ENCODE assay signal across 1 cellular context in the genomic region with DNA sequence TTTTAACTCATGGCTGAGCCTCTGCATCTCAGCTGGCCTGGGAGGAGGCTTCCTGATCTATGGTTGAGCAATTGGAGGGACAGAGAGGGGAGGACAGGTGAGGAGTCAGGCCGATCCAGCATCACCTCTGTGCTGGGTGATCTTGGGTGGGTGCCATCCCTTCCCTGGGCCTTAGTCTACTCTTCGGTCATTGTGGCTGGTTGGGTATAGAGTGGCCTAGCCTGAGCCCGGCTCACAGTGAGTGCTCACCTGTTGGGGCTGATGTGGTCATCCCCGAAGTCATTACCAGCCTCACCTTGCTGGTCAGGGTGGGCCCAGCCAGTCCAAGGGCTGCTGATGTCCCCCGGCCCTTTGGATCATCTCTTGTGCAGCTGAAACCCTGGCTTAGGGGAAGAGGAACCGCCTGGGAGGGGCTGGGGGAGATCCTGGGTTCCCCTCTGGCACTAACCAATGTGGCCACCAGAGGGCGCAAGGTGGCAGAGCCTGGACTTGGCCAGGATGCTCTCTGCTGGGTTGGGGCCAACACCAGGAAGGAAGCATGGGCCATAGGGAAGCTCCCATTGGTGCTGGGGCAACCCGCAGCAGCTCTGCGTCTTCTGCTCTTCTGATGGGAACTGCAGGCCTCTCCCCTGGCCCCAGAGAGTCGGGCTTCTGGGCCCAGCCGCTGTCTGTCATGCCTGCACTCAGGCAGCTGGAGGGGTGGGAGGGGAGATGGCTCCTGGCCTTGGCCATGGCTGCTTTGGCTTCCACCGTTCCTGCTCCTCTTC.
TF ChIP-seq lines count a peak whose summit lies in the region.

No MANE protein-coding gene starts in this region.

TF ChIP-seq in HepG2, 621 proteins besides CTCF, POLR2A, EP300 and RAD21 (continued from another document and continues in another):
- TF ChIP-seq, protein P1, sequence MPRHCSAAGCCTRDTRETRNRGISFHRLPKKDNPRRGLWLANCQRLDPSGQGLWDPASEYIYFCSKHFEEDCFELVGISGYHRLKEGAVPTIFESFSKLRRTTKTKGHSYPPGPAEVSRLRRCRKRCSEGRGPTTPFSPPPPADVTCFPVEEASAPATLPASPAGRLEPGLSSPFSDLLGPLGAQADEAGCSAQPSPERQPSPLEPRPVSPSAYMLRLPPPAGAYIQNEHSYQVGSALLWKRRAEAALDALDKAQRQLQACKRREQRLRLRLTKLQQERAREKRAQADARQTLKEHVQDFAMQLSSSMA (CRISPR knock-in tag; IDR thresholded peaks at IDR 0.05) = 0 out of 2 replicates have a peak, but pooled peaks have one; percentile 49
- TF ChIP-seq HOXA9 (CRISPR knock-in tag; IDR thresholded peaks at IDR 0.05; ENCODE audit: borderline replicate concordance) = no peak
- no peak for TF ChIP-seq NBN (conservative IDR thresholded peaks at IDR 0.05)
- 0 out of 2 replicates have a peak, but pooled peaks have one; percentile 17 for TF ChIP-seq PITX1 (CRISPR knock-in tag; IDR thresholded peaks at IDR 0.05)
- TF ChIP-seq, protein P2, sequence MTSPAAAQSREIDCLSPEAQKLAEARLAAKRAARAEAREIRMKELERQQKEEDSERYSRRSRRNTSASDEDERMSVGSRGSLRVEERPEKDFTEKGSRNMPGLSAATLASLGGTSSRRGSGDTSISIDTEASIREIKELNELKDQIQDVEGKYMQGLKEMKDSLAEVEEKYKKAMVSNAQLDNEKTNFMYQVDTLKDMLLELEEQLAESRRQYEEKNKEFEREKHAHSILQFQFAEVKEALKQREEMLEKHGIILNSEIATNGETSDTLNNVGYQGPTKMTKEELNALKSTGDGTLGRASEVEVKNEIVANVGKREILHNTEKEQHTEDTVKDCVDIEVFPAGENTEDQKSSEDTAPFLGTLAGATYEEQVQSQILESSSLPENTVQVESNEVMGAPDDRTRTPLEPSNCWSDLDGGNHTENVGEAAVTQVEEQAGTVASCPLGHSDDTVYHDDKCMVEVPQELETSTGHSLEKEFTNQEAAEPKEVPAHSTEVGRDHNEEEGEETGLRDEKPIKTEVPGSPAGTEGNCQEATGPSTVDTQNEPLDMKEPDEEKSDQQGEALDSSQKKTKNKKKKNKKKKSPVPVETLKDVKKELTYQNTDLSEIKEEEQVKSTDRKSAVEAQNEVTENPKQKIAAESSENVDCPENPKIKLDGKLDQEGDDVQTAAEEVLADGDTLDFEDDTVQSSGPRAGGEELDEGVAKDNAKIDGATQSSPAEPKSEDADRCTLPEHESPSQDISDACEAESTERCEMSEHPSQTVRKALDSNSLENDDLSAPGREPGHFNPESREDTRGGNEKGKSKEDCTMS (CRISPR knock-in tag; conservative IDR thresholded peaks at IDR 0.05) = no peak
- TF ChIP-seq, protein P3, sequence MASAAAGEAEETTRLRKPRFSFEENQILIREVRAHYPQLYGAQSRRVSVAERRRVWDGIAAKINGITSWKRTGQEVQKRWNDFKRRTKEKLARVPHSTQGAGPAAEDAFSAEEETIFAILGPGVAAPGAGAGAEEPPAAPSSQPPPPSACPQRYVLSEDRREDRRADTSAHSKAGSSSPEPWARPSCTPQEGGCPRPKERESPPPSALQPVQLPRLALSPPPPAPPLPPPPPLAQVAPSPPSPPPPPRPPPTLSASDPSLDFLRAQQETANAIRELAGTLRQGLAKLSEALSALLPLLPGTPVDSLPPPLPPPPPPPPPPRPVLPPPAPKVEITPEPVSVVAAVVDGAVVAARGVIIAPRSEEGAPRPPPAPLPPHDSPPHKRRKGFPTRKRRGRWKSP (CRISPR knock-in tag; IDR thresholded peaks at IDR 0.05) = no peak
- no peak for TF ChIP-seq ZNF326 (CRISPR knock-in tag; IDR thresholded peaks at IDR 0.05; ENCODE audit: borderline replicate concordance)
- no peak for TF ChIP-seq RFX3 (CRISPR knock-in tag; IDR thresholded peaks at IDR 0.05)
- peak; percentile 36; the same call in 1 of the 2 replicates for TF ChIP-seq ZNF292 (CRISPR knock-in tag; IDR thresholded peaks at IDR 0.05; ENCODE audit: borderline replicate concordance, low read depth)
- no peak for TF ChIP-seq ZNF792 (CRISPR knock-in tag; IDR thresholded peaks at IDR 0.05)
- TF ChIP-seq, protein P4, sequence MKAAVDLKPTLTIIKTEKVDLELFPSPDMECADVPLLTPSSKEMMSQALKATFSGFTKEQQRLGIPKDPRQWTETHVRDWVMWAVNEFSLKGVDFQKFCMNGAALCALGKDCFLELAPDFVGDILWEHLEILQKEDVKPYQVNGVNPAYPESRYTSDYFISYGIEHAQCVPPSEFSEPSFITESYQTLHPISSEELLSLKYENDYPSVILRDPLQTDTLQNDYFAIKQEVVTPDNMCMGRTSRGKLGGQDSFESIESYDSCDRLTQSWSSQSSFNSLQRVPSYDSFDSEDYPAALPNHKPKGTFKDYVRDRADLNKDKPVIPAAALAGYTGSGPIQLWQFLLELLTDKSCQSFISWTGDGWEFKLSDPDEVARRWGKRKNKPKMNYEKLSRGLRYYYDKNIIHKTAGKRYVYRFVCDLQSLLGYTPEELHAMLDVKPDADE (CRISPR knock-in tag; IDR thresholded peaks at IDR 0.05) = no peak
- TF ChIP-seq, protein P5, sequence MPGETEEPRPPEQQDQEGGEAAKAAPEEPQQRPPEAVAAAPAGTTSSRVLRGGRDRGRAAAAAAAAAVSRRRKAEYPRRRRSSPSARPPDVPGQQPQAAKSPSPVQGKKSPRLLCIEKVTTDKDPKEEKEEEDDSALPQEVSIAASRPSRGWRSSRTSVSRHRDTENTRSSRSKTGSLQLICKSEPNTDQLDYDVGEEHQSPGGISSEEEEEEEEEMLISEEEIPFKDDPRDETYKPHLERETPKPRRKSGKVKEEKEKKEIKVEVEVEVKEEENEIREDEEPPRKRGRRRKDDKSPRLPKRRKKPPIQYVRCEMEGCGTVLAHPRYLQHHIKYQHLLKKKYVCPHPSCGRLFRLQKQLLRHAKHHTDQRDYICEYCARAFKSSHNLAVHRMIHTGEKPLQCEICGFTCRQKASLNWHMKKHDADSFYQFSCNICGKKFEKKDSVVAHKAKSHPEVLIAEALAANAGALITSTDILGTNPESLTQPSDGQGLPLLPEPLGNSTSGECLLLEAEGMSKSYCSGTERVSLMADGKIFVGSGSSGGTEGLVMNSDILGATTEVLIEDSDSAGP (CRISPR knock-in tag; IDR thresholded peaks at IDR 0.05; ENCODE audit: borderline replicate concordance) = peak; percentile 70; the same call in 1 of the 2 replicates
- TF ChIP-seq, protein P6, sequence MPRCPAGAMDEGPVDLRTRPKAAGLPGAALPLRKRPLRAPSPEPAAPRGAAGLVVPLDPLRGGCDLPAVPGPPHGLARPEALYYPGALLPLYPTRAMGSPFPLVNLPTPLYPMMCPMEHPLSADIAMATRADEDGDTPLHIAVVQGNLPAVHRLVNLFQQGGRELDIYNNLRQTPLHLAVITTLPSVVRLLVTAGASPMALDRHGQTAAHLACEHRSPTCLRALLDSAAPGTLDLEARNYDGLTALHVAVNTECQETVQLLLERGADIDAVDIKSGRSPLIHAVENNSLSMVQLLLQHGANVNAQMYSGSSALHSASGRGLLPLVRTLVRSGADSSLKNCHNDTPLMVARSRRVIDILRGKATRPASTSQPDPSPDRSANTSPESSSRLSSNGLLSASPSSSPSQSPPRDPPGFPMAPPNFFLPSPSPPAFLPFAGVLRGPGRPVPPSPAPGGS (CRISPR knock-in tag; IDR thresholded peaks at IDR 0.05) = no peak
- no peak for TF ChIP-seq KDM5A (IDR thresholded peaks at IDR 0.05; ENCODE audit: borderline replicate concordance, low read length)
- TF ChIP-seq SMC3 (IDR thresholded peaks at IDR 0.05; ENCODE audit: low read length) = peak; percentile 52
- TF ChIP-seq ZNF543 (CRISPR knock-in tag; IDR thresholded peaks at IDR 0.05) = no peak
- TF ChIP-seq, protein P7, sequence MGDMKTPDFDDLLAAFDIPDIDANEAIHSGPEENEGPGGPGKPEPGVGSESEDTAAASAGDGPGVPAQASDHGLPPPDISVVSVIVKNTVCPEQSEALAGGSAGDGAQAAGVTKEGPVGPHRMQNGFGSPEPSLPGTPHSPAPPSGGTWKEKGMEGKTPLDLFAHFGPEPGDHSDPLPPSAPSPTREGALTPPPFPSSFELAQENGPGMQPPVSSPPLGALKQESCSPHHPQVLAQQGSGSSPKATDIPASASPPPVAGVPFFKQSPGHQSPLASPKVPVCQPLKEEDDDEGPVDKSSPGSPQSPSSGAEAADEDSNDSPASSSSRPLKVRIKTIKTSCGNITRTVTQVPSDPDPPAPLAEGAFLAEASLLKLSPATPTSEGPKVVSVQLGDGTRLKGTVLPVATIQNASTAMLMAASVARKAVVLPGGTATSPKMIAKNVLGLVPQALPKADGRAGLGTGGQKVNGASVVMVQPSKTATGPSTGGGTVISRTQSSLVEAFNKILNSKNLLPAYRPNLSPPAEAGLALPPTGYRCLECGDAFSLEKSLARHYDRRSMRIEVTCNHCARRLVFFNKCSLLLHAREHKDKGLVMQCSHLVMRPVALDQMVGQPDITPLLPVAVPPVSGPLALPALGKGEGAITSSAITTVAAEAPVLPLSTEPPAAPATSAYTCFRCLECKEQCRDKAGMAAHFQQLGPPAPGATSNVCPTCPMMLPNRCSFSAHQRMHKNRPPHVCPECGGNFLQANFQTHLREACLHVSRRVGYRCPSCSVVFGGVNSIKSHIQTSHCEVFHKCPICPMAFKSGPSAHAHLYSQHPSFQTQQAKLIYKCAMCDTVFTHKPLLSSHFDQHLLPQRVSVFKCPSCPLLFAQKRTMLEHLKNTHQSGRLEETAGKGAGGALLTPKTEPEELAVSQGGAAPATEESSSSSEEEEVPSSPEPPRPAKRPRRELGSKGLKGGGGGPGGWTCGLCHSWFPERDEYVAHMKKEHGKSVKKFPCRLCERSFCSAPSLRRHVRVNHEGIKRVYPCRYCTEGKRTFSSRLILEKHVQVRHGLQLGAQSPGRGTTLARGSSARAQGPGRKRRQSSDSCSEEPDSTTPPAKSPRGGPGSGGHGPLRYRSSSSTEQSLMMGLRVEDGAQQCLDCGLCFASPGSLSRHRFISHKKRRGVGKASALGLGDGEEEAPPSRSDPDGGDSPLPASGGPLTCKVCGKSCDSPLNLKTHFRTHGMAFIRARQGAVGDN (CRISPR knock-in tag; IDR thresholded peaks at IDR 0.05) = peak; percentile 77
- no peak for TF ChIP-seq RBAK (CRISPR knock-in tag; IDR thresholded peaks at IDR 0.05)
- peak; percentile 68; the same call in 1 of the 2 replicates for TF ChIP-seq ZNF124 (CRISPR knock-in tag; IDR thresholded peaks at IDR 0.05)
- peak; percentile 15; the same call in 1 of the 2 replicates for TF ChIP-seq HDAC2 (CRISPR knock-in tag; IDR thresholded peaks at IDR 0.05)
- peak; percentile 43; the same call in 1 of the 2 replicates for TF ChIP-seq HIVEP1 (CRISPR knock-in tag; IDR thresholded peaks at IDR 0.05)
- TF ChIP-seq KMT2A (CRISPR knock-in tag; IDR thresholded peaks at IDR 0.05) = no peak
- no peak for TF ChIP-seq ZNF550 (CRISPR knock-in tag; IDR thresholded peaks at IDR 0.05; ENCODE audit: borderline replicate concordance)
- no peak for TF ChIP-seq ZFP36 (IDR thresholded peaks at IDR 0.05; ENCODE audit: borderline replicate concordance, low read depth, low read length, partially characterized antibody)
- TF ChIP-seq TCF7 (IDR thresholded peaks at IDR 0.05; ENCODE audit: low read depth) = no peak
- no peak for TF ChIP-seq KLF16 (CRISPR knock-in tag; IDR thresholded peaks at IDR 0.05)
- no peak for TF ChIP-seq GTF3A (CRISPR knock-in tag; conservative IDR thresholded peaks at IDR 0.05)
- TF ChIP-seq RNF2 (conservative IDR thresholded peaks at IDR 0.05; ENCODE audit: low read depth) = no peak
- TF ChIP-seq MAF1 (CRISPR knock-in tag; IDR thresholded peaks at IDR 0.05; ENCODE audit: borderline replicate concordance) = no peak
- 0 out of 2 replicates have a peak, but pooled peaks have one; percentile 23 for TF ChIP-seq ZFP36L1 (CRISPR knock-in tag; IDR thresholded peaks at IDR 0.05)
- peak; percentile 81; the same call in 1 of the 2 replicates for TF ChIP-seq ZNF782 (CRISPR knock-in tag; IDR thresholded peaks at IDR 0.05; ENCODE audit: borderline replicate concordance)
- TF ChIP-seq TBX3 (IDR thresholded peaks at IDR 0.05; ENCODE audit: borderline replicate concordance) = no peak
- TF ChIP-seq, protein P8, sequence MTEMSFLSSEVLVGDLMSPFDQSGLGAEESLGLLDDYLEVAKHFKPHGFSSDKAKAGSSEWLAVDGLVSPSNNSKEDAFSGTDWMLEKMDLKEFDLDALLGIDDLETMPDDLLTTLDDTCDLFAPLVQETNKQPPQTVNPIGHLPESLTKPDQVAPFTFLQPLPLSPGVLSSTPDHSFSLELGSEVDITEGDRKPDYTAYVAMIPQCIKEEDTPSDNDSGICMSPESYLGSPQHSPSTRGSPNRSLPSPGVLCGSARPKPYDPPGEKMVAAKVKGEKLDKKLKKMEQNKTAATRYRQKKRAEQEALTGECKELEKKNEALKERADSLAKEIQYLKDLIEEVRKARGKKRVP (CRISPR knock-in tag; IDR thresholded peaks at IDR 0.05) = no peak
- 0 out of 2 replicates have a peak, but pooled peaks have one; percentile 39 for TF ChIP-seq ZFP62 (CRISPR knock-in tag; IDR thresholded peaks at IDR 0.05)
- TF ChIP-seq, protein P9, sequence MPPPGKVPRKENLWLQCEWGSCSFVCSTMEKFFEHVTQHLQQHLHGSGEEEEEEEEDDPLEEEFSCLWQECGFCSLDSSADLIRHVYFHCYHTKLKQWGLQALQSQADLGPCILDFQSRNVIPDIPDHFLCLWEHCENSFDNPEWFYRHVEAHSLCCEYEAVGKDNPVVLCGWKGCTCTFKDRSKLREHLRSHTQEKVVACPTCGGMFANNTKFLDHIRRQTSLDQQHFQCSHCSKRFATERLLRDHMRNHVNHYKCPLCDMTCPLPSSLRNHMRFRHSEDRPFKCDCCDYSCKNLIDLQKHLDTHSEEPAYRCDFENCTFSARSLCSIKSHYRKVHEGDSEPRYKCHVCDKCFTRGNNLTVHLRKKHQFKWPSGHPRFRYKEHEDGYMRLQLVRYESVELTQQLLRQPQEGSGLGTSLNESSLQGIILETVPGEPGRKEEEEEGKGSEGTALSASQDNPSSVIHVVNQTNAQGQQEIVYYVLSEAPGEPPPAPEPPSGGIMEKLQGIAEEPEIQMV (CRISPR knock-in tag; IDR thresholded peaks at IDR 0.05; ENCODE audit: low read depth) = peak; percentile 81; the same call in 1 of the 2 replicates
- TF ChIP-seq ZBTB7B (CRISPR knock-in tag; IDR thresholded peaks at IDR 0.05) = no peak
- peak; percentile 18; the same call in 1 of the 2 replicates for TF ChIP-seq BORCS8-MEF2B (CRISPR knock-in tag; IDR thresholded peaks at IDR 0.05)
- no peak for TF ChIP-seq ZNF30 (CRISPR knock-in tag; IDR thresholded peaks at IDR 0.05)
- 0 out of 2 replicates have a peak, but pooled peaks have one; percentile 62 for TF ChIP-seq EEA1 (CRISPR knock-in tag; IDR thresholded peaks at IDR 0.05; ENCODE audit: borderline replicate concordance)
- TF ChIP-seq RXRB (CRISPR knock-in tag; IDR thresholded peaks at IDR 0.05; ENCODE audit: borderline replicate concordance) = peak; percentile 37; the same call in 1 of the 2 replicates
- no peak for TF ChIP-seq ZNF777 (CRISPR knock-in tag; IDR thresholded peaks at IDR 0.05)
- no peak for TF ChIP-seq ZNF589 (CRISPR knock-in tag; conservative IDR thresholded peaks at IDR 0.05)
- no peak for TF ChIP-seq FOXO1 (CRISPR knock-in tag; IDR thresholded peaks at IDR 0.05)
- no peak for TF ChIP-seq MLLT10 (CRISPR knock-in tag; IDR thresholded peaks at IDR 0.05)
- no peak for TF ChIP-seq TRIM24 (CRISPR knock-in tag; IDR thresholded peaks at IDR 0.05)
- TF ChIP-seq TMF1 (CRISPR knock-in tag; IDR thresholded peaks at IDR 0.05; ENCODE audit: low read depth) = no peak
- peak; percentile 66; the same call in 1 of the 2 replicates for TF ChIP-seq ELF3 (CRISPR knock-in tag; IDR thresholded peaks at IDR 0.05)
